ENCODE assay signal across 8 cellular contexts in the genomic region with DNA sequence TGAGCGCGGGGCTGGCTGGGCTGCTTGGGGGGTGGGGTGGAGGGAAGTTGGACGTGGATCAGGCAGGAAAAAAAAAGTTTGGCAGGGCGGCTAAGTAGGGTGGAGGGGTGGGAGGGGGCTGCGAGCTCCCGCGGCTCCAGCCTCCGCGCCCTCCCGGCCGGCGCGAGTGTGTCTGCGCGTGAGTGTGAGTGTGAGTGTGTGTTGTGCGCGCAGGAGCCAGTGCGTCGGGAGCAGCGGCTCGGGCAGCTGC. TPM values are rescaled to one million over a fixed set of nuclear protein-coding genes. Genes with fewer than 3 reads are reported as not detected.
DNase-seq lines count a peak whose midpoint lies in the region; ATAC-seq and TF ChIP-seq lines count a peak whose summit lies in the region.

No MANE protein-coding gene starts in this region.

- intact Hi-C loops in Right ventricle myocardium superior (cut with DNase I), result no loop called here
- intact Hi-C loops in gastrocnemius medialis (cut with DNase I; ENCODE audit: low total_unique reads), result loop anchor here (5.0 to 10.0 kb wide), 3 partner anchors 140 to 608 kb away; a partner anchor contains a TSS

- no peaks in the 10 kb centered on the region for H3K36me3 Mint-ChIP-seq in WTC11

- DNase-seq in GM19238 (ENCODE audit: insufficient read length, low spot score) (peak; percentile 8), WTC11 (ENCODE audit: low spot score) (no peak), Right ventricle myocardium superior (no peak), gastrocnemius medialis (no peak), hepatic stellate cell (ENCODE audit: low spot score) (no peak), cortex of kidney (lab: John Stamatoyannopoulos, UW) (no peak)
- DNase-seq in stimulated activated CD4-positive, alpha-beta T cell treated with anti-CD3 and anti-CD28 coated beads, Interleukin-2, amount 100 ng/mL, for 24 hours, result no peak

- H3K4me3 ChIP-seq in gastrocnemius medialis, result peak overlapping the region; percentile 79 to 96 (median 90)

- TF ChIP-seq POLR2A in gastrocnemius medialis (IDR thresholded peaks at IDR 0.05), result no peak

- peaks cover 40 to 42% of the 10 kb centered on the region in 2 donors for H3K4me1 ChIP-seq in gastrocnemius medialis

- ATAC-seq in WTC11 (no peak), Right ventricle myocardium superior (ENCODE audit: poor library complexity) (peak; percentile 10), gastrocnemius medialis (no peak), GM21367 (IDR thresholded peaks at IDR 0.05; ENCODE audit: unreplicated experiment) (no peak)

- no peaks in the 10 kb centered on the region for H3K9me3 ChIP-seq in gastrocnemius medialis

- peaks cover 79% of the 10 kb centered on the region for H3K27me3 Mint-ChIP-seq in WTC11 (ENCODE audit: low read depth)

- H3K27me3 ChIP-seq in gastrocnemius medialis, result no peaks in the 10 kb centered on the region

- in situ Hi-C loops in gastrocnemius medialis (cut with MboI; ENCODE audit: low sequenced_read_pairs in 4 of 4), result no loop called here

- H3K27ac ChIP-seq in gastrocnemius medialis, result peak overlapping the region; percentile 93 to 99 (median 96)

- peaks cover 39% of the 10 kb centered on the region for H3K4me1 Mint-ChIP-seq in WTC11

- no peaks in the 10 kb centered on the region for H3K9me3 Mint-ChIP-seq in WTC11

- CTCF ChIA-PET in WTC11 (lab: Charles Lee), result no interaction called here

- POLR2A ChIA-PET in WTC11 (lab: Charles Lee), result no interaction called here

- TF ChIP-seq CTCF in WTC11 (IDR thresholded peaks at IDR 0.05) (no peak), gastrocnemius medialis (IDR thresholded peaks at IDR 0.05 in 4 of 5, conservative IDR thresholded peaks at IDR 0.05 in 1 of 5) (peak in 1 of 5 experiments; percentile 2)

- H3K4me3 Mint-ChIP-seq in WTC11, result peak overlapping the region; percentile 87

- H3K27ac Mint-ChIP-seq in WTC11, result no peak overlapping the region

- H3K36me3 ChIP-seq in gastrocnemius medialis, result no peaks in the 10 kb centered on the region

TF ChIP-seq in WTC11, 78 proteins besides CTCF, POLR2A, EP300 and RAD21:
- TF ChIP-seq, protein P1, sequence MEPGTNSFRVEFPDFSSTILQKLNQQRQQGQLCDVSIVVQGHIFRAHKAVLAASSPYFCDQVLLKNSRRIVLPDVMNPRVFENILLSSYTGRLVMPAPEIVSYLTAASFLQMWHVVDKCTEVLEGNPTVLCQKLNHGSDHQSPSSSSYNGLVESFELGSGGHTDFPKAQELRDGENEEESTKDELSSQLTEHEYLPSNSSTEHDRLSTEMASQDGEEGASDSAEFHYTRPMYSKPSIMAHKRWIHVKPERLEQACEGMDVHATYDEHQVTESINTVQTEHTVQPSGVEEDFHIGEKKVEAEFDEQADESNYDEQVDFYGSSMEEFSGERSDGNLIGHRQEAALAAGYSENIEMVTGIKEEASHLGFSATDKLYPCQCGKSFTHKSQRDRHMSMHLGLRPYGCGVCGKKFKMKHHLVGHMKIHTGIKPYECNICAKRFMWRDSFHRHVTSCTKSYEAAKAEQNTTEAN (CRISPR knock-in tag; IDR thresholded peaks at IDR 0.05), result peak; percentile 84; the same call in 1 of the 2 replicates
- TF ChIP-seq, protein P2, sequence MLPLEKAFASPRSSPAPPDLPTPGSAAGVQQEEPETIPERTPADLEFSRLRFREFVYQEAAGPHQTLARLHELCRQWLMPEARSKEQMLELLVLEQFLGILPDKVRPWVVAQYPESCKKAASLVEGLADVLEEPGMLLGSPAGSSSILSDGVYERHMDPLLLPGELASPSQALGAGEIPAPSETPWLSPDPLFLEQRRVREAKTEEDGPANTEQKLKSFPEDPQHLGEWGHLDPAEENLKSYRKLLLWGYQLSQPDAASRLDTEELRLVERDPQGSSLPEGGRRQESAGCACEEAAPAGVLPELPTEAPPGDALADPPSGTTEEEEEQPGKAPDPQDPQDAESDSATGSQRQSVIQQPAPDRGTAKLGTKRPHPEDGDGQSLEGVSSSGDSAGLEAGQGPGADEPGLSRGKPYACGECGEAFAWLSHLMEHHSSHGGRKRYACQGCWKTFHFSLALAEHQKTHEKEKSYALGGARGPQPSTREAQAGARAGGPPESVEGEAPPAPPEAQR (CRISPR knock-in tag; IDR thresholded peaks at IDR 0.05), result no peak

RNA-seq across cellular contexts. Expression of a gene that starts 2.0 kb away (rescaled TPM):
- total RNA-seq in WTC11 (2021) (15.7 to 20.3 TPM (median 17.2 TPM) in 3 replicates), Right ventricle myocardium superior (101 TPM), gastrocnemius medialis (10 to 100 TPM; 54.6 to 69.7 (median 63.0) TPM)
